ENCODE assay signal across 1 cellular context in the genomic region with DNA sequence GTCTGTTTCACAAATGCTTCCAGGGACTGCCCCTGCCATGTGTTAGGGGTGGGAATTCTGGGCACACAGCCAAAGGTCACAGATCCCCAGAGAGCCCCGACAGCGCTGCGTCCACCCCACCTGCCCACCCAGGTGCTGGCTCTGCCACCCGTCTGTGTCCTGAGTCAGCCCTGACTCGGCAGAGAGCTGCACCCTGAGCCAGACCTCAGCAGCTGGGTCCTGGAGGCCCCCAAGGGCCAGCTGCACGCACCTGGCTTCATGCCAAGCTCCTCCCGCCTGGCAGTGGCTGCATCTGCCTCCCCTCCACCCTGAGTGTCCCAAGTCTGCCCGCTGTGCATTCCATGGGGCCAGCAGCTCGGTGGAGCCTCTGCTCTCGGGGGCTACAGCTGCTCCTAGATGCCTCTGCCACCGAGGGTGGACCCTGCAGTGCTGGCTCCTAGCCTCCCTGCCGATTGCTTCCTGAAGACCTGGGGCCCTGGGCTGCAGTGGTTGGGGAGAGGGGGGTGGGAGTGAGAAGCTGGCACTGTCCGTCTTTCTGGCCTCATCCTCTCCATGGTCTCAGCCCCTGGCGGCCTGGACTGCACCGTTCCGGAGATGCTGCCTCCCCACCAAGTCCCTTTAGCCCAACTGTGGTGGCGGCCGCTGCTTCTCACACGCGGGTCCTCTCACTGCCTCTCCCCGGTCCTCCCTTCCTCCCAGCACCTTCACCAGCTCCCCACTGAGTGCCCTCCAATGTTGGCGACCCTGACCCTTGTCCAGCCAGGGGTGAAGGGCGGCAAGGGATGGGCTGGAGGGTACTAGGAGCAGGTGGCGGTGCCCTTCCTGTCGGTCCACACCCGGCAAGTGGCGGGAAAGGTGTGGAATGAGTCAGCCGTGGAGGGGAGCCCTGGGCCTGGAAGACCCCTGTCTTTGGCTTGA.
TF ChIP-seq lines count a peak whose summit lies in the region.

No MANE protein-coding gene starts in this region.

TF ChIP-seq in HepG2, 621 proteins besides CTCF, POLR2A, EP300 and RAD21 (continued from another document and continues in another):
- TF ChIP-seq CBX2 (IDR thresholded peaks at IDR 0.05; ENCODE audit: low read depth, low read length), result no peak
- no peak for TF ChIP-seq CBX2 (CRISPR knock-in tag; IDR thresholded peaks at IDR 0.05; ENCODE audit: low read depth)
- peak; percentile 81; the same call in 1 of the 2 replicates for TF ChIP-seq ZNF205 (CRISPR knock-in tag; IDR thresholded peaks at IDR 0.05)
- no peak for TF ChIP-seq EEA1 (CRISPR knock-in tag; IDR thresholded peaks at IDR 0.05; ENCODE audit: borderline replicate concordance)
- TF ChIP-seq RFXAP (CRISPR knock-in tag; IDR thresholded peaks at IDR 0.05; ENCODE audit: borderline replicate concordance), result no peak; the same call in 1 of the 2 replicates
- TF ChIP-seq NR1H2 (CRISPR knock-in tag; IDR thresholded peaks at IDR 0.05; ENCODE audit: borderline replicate concordance, low read depth), result no peak
- TF ChIP-seq ZNF329 (CRISPR knock-in tag; IDR thresholded peaks at IDR 0.05; ENCODE audit: low read depth), result no peak
- no peak for TF ChIP-seq HOXD1 (CRISPR knock-in tag; IDR thresholded peaks at IDR 0.05)
- TF ChIP-seq ZNF296 (CRISPR knock-in tag; conservative IDR thresholded peaks at IDR 0.05), result no peak
- TF ChIP-seq ZNF549 (CRISPR knock-in tag; IDR thresholded peaks at IDR 0.05), result no peak
- no peak for TF ChIP-seq ZNF136 (CRISPR knock-in tag; IDR thresholded peaks at IDR 0.05; ENCODE audit: low read depth)
- TF ChIP-seq, protein P1, sequence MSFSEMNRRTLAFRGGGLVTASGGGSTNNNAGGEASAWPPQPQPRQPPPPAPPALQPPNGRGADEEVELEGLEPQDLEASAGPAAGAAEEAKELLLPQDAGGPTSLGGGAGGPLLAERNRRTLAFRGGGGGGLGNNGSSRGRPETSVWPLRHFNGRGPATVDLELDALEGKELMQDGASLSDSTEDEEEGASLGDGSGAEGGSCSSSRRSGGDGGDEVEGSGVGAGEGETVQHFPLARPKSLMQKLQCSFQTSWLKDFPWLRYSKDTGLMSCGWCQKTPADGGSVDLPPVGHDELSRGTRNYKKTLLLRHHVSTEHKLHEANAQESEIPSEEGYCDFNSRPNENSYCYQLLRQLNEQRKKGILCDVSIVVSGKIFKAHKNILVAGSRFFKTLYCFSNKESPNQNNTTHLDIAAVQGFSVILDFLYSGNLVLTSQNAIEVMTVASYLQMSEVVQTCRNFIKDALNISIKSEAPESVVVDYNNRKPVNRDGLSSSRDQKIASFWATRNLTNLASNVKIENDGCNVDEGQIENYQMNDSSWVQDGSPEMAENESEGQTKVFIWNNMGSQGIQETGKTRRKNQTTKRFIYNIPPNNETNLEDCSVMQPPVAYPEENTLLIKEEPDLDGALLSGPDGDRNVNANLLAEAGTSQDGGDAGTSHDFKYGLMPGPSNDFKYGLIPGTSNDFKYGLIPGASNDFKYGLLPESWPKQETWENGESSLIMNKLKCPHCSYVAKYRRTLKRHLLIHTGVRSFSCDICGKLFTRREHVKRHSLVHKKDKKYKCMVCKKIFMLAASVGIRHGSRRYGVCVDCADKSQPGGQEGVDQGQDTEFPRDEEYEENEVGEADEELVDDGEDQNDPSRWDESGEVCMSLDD (CRISPR knock-in tag; IDR thresholded peaks at IDR 0.05; ENCODE audit: borderline replicate concordance), result peak; percentile 6; the same call in 1 of the 2 replicates
- TF ChIP-seq KDM3A (CRISPR knock-in tag; IDR thresholded peaks at IDR 0.05; ENCODE audit: low read depth), result no peak; the same call in 1 of the 2 replicates
- no peak for TF ChIP-seq FOXK2 (IDR thresholded peaks at IDR 0.05)
- no peak for TF ChIP-seq HOXA7 (CRISPR knock-in tag; IDR thresholded peaks at IDR 0.05)
- TF ChIP-seq SP5 (CRISPR knock-in tag; IDR thresholded peaks at IDR 0.05; ENCODE audit: borderline replicate concordance, low read depth), result peak; percentile 68; the same call in 1 of the 2 replicates
- no peak for TF ChIP-seq XBP1 (CRISPR knock-in tag; IDR thresholded peaks at IDR 0.05)
- TF ChIP-seq SNAI1 (CRISPR knock-in tag; IDR thresholded peaks at IDR 0.05; ENCODE audit: borderline replicate concordance), result 0 out of 2 replicates have a peak, but pooled peaks have one; percentile 36
- TF ChIP-seq, protein P2, sequence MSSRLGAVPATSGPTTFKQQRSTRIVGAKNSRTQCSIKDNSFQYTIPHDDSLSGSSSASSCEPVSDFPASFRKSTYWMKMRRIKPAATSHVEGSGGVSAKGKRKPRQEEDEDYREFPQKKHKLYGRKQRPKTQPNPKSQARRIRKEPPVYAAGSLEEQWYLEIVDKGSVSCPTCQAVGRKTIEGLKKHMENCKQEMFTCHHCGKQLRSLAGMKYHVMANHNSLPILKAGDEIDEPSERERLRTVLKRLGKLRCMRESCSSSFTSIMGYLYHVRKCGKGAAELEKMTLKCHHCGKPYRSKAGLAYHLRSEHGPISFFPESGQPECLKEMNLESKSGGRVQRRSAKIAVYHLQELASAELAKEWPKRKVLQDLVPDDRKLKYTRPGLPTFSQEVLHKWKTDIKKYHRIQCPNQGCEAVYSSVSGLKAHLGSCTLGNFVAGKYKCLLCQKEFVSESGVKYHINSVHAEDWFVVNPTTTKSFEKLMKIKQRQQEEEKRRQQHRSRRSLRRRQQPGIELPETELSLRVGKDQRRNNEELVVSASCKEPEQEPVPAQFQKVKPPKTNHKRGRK (CRISPR knock-in tag; IDR thresholded peaks at IDR 0.05), result no peak; the same call in 1 of the 2 replicates
- TF ChIP-seq POLR2AphosphoS5 (IDR thresholded peaks at IDR 0.05; ENCODE audit: low read depth, low read length), result peak; percentile 49; the same call in 1 of the 2 replicates
- TF ChIP-seq, protein P3, sequence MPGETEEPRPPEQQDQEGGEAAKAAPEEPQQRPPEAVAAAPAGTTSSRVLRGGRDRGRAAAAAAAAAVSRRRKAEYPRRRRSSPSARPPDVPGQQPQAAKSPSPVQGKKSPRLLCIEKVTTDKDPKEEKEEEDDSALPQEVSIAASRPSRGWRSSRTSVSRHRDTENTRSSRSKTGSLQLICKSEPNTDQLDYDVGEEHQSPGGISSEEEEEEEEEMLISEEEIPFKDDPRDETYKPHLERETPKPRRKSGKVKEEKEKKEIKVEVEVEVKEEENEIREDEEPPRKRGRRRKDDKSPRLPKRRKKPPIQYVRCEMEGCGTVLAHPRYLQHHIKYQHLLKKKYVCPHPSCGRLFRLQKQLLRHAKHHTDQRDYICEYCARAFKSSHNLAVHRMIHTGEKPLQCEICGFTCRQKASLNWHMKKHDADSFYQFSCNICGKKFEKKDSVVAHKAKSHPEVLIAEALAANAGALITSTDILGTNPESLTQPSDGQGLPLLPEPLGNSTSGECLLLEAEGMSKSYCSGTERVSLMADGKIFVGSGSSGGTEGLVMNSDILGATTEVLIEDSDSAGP (CRISPR knock-in tag; IDR thresholded peaks at IDR 0.05; ENCODE audit: borderline replicate concordance), result peak; percentile 84
- peak; percentile 46; the same call in 1 of the 2 replicates for TF ChIP-seq KLF13 (CRISPR knock-in tag; IDR thresholded peaks at IDR 0.05)
- no peak for TF ChIP-seq PLRG1 (conservative IDR thresholded peaks at IDR 0.05)
- no peak for TF ChIP-seq PAF1 (CRISPR knock-in tag; IDR thresholded peaks at IDR 0.05)
- no peak for TF ChIP-seq ZSCAN20 (CRISPR knock-in tag; IDR thresholded peaks at IDR 0.05; ENCODE audit: borderline replicate concordance)
- TF ChIP-seq ZNF709 (CRISPR knock-in tag; IDR thresholded peaks at IDR 0.05), result no peak
- peak; percentile 85 for TF ChIP-seq ZNF782 (CRISPR knock-in tag; IDR thresholded peaks at IDR 0.05; ENCODE audit: borderline replicate concordance)
- TF ChIP-seq ZNF33B (CRISPR knock-in tag; IDR thresholded peaks at IDR 0.05), result no peak
- no peak for TF ChIP-seq JUN (CRISPR knock-in tag; IDR thresholded peaks at IDR 0.05)
- no peak for TF ChIP-seq ZNF234 (CRISPR knock-in tag; conservative IDR thresholded peaks at IDR 0.05)
- TF ChIP-seq, protein P4, sequence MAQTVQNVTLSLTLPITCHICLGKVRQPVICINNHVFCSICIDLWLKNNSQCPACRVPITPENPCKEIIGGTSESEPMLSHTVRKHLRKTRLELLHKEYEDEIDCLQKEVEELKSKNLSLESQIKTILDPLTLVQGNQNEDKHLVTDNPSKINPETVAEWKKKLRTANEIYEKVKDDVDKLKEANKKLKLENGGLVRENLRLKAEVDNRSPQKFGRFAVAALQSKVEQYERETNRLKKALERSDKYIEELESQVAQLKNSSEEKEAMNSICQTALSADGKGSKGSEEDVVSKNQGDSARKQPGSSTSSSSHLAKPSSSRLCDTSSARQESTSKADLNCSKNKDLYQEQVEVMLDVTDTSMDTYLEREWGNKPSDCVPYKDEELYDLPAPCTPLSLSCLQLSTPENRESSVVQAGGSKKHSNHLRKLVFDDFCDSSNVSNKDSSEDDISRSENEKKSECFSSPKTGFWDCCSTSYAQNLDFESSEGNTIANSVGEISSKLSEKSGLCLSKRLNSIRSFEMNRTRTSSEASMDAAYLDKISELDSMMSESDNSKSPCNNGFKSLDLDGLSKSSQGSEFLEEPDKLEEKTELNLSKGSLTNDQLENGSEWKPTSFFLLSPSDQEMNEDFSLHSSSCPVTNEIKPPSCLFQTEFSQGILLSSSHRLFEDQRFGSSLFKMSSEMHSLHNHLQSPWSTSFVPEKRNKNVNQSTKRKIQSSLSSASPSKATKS (CRISPR knock-in tag; IDR thresholded peaks at IDR 0.05), result no peak
- peak; percentile 62 for TF ChIP-seq SOX5 (CRISPR knock-in tag; IDR thresholded peaks at IDR 0.05; ENCODE audit: borderline replicate concordance)
- no peak for TF ChIP-seq ZNF431 (CRISPR knock-in tag; IDR thresholded peaks at IDR 0.05; ENCODE audit: borderline replicate concordance, low read depth)
- TF ChIP-seq ZNF605 (CRISPR knock-in tag; IDR thresholded peaks at IDR 0.05), result peak; percentile 66
- no peak for TF ChIP-seq ZNF256 (CRISPR knock-in tag; conservative IDR thresholded peaks at IDR 0.05)
- TF ChIP-seq HNRNPUL1 (IDR thresholded peaks at IDR 0.05; ENCODE audit: low read depth, low read length), result no peak
- TF ChIP-seq MAFG (CRISPR knock-in tag; IDR thresholded peaks at IDR 0.05), result peak; percentile 96
- TF ChIP-seq, protein P5, sequence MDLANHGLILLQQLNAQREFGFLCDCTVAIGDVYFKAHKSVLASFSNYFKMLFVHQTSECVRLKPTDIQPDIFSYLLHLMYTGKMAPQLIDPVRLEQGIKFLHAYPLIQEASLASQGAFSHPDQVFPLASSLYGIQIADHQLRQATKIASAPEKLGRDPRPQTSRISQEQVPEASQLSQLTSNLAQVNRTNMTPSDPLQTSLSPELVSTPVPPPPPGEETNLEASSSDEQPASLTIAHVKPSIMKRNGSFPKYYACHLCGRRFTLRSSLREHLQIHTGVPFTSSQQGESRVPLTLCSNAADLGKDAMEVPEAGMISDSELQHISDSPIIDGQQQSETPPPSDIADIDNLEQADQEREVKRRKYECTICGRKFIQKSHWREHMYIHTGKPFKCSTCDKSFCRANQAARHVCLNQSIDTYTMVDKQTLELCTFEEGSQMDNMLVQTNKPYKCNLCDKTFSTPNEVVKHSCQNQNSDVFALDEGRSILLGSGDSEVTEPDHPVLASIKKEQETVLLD (CRISPR knock-in tag; IDR thresholded peaks at IDR 0.05; ENCODE audit: low read depth), result no peak
- TF ChIP-seq TARDBP (CRISPR knock-in tag; IDR thresholded peaks at IDR 0.05), result peak; percentile 94
- peak; percentile 73; the same call in 1 of the 2 replicates for TF ChIP-seq ZSCAN25 (CRISPR knock-in tag; IDR thresholded peaks at IDR 0.05)
- TF ChIP-seq, protein P6, sequence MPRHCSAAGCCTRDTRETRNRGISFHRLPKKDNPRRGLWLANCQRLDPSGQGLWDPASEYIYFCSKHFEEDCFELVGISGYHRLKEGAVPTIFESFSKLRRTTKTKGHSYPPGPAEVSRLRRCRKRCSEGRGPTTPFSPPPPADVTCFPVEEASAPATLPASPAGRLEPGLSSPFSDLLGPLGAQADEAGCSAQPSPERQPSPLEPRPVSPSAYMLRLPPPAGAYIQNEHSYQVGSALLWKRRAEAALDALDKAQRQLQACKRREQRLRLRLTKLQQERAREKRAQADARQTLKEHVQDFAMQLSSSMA (CRISPR knock-in tag; IDR thresholded peaks at IDR 0.05), result 0 out of 2 replicates have a peak, but pooled peaks have one; percentile 17
- 0 out of 2 replicates have a peak, but pooled peaks have one; percentile 43 for TF ChIP-seq DMAP1 (CRISPR knock-in tag; IDR thresholded peaks at IDR 0.05)
- no peak for TF ChIP-seq MTF1 (CRISPR knock-in tag; IDR thresholded peaks at IDR 0.05)
- no peak for TF ChIP-seq ZNF451 (CRISPR knock-in tag; IDR thresholded peaks at IDR 0.05)
- TF ChIP-seq, protein P7, sequence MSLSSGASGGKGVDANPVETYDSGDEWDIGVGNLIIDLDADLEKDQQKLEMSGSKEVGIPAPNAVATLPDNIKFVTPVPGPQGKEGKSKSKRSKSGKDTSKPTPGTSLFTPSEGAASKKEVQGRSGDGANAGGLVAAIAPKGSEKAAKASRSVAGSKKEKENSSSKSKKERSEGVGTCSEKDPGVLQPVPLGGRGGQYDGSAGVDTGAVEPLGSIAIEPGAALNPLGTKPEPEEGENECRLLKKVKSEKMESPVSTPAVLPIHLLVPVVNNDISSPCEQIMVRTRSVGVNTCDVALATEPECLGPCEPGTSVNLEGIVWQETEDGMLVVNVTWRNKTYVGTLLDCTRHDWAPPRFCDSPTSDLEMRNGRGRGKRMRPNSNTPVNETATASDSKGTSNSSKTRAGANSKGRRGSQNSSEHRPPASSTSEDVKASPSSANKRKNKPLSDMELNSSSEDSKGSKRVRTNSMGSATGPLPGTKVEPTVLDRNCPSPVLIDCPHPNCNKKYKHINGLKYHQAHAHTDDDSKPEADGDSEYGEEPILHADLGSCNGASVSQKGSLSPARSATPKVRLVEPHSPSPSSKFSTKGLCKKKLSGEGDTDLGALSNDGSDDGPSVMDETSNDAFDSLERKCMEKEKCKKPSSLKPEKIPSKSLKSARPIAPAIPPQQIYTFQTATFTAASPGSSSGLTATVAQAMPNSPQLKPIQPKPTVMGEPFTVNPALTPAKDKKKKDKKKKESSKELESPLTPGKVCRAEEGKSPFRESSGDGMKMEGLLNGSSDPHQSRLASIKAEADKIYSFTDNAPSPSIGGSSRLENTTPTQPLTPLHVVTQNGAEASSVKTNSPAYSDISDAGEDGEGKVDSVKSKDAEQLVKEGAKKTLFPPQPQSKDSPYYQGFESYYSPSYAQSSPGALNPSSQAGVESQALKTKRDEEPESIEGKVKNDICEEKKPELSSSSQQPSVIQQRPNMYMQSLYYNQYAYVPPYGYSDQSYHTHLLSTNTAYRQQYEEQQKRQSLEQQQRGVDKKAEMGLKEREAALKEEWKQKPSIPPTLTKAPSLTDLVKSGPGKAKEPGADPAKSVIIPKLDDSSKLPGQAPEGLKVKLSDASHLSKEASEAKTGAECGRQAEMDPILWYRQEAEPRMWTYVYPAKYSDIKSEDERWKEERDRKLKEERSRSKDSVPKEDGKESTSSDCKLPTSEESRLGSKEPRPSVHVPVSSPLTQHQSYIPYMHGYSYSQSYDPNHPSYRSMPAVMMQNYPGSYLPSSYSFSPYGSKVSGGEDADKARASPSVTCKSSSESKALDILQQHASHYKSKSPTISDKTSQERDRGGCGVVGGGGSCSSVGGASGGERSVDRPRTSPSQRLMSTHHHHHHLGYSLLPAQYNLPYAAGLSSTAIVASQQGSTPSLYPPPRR (CRISPR knock-in tag; IDR thresholded peaks at IDR 0.05; ENCODE audit: borderline replicate concordance), result peak; percentile 78
- no peak for TF ChIP-seq ATF7 (IDR thresholded peaks at IDR 0.05)
- TF ChIP-seq ATF7 (CRISPR knock-in tag; IDR thresholded peaks at IDR 0.05), result no peak; the same call in 1 of the 2 replicates
- TF ChIP-seq FIP1L1 (IDR thresholded peaks at IDR 0.05; ENCODE audit: borderline replicate concordance, insufficient read depth, low read depth, low read length), result no peak
- TF ChIP-seq ZNF761 (CRISPR knock-in tag; conservative IDR thresholded peaks at IDR 0.05), result peak; percentile 83
